In genomic region chr21:44063151-44063912, GRCh38 we compare ENCODE assay signal across 16 cellular contexts.
DNase-seq lines count a peak whose midpoint lies in the region; ATAC-seq and TF ChIP-seq lines count a peak whose summit lies in the region.
"Had no signal": no experiment of that assay in that cellular context is flagged by ENCODE, and none has a peak within 500 bp of the region (broad histone marks: within the 10 kb centered on the region; RNA-seq: fewer than 3 reads in every experiment).

No MANE protein-coding gene starts in this region.

- no peaks in the 10 kb centered on the region for H3K27me3 Mint-ChIP-seq in T-helper 1 cell treated with Interleukin-12 subunit alpha and Interleukin-12 subunit beta and Interleukin-4 antibody, amounts not matched to agents 30 μg/mL and 1 μg/mL, for 36 hours (ENCODE audit: low read depth)
- H3K27me3 Mint-ChIP-seq in activated naive CD8-positive, alpha-beta T cell treated with anti-CD3 and anti-CD28 coated beads, Interleukin-2, amount 50 U/mL, for 24 hours, result no peaks in the 10 kb centered on the region
- no peaks in the 10 kb centered on the region for H3K27me3 Mint-ChIP-seq in nephron progenitor cell (ENCODE audit: low read depth, poor library complexity)
- H3K27me3 Mint-ChIP-seq: type B pancreatic cell had no signal

- ATAC-seq in activated naive CD8-positive, alpha-beta T cell treated with anti-CD3 and anti-CD28 coated beads, Interleukin-2, amount 50 U/mL, for 24 hours, result no peak
- no peak for ATAC-seq in GM21360 (IDR thresholded peaks at IDR 0.05; ENCODE audit: unreplicated experiment)
- no peak for ATAC-seq in HG02588 (IDR thresholded peaks at IDR 0.05; ENCODE audit: unreplicated experiment)
- ATAC-seq: Right ventricle myocardium inferior had no signal

- DNase-seq in T-helper 1 cell, result no peak
- DNase-seq in NCI-H2029 (lab: John Stamatoyannopoulos, UW), result peak; percentile 65
- DNase-seq in activated naive CD8-positive, alpha-beta T cell treated with anti-CD3 and anti-CD28 coated beads, Interleukin-2, amount 50 U/mL, for 24 hours, result no peak
- DNase-seq in nephron progenitor cell, result no peak
- no peak for DNase-seq in NCI-H446 (lab: John Stamatoyannopoulos, UW)
- DNase-seq: 8988T; activated CD4-positive, alpha-beta T cell treated with anti-CD3 and anti-CD28 coated beads, Interleukin-2, amount 50 U/mL, for 4 hours; DMS79 treated with DMSO at 0.1 percent for 48 hours; NCI-H1436; stimulated activated CD4-positive, alpha-beta T cell treated with anti-CD3 and anti-CD28 coated beads, Interleukin-4, amount 100 ng/mL, for 24 hours; T1000 had no signal

- no peaks in the 10 kb centered on the region for H3K9me3 Mint-ChIP-seq in T-helper 1 cell treated with Interleukin-12 subunit alpha and Interleukin-12 subunit beta and Interleukin-4 antibody, amounts not matched to agents 30 μg/mL and 1 μg/mL, for 36 hours
- H3K9me3 Mint-ChIP-seq in activated naive CD8-positive, alpha-beta T cell treated with anti-CD3 and anti-CD28 coated beads, Interleukin-2, amount 50 U/mL, for 24 hours, result no peaks in the 10 kb centered on the region
- no peaks in the 10 kb centered on the region for H3K9me3 Mint-ChIP-seq in nephron progenitor cell
- H3K9me3 Mint-ChIP-seq: type B pancreatic cell had no signal

- no peak overlapping the region for H3K4me3 Mint-ChIP-seq in T-helper 1 cell treated with Interleukin-12 subunit alpha and Interleukin-12 subunit beta and Interleukin-4 antibody, amounts not matched to agents 30 μg/mL and 1 μg/mL, for 36 hours
- no peak overlapping the region for H3K4me3 Mint-ChIP-seq in activated naive CD8-positive, alpha-beta T cell treated with anti-CD3 and anti-CD28 coated beads, Interleukin-2, amount 50 U/mL, for 24 hours
- H3K4me3 Mint-ChIP-seq in nephron progenitor cell, result no peak overlapping the region
- H3K4me3 Mint-ChIP-seq: type B pancreatic cell had no signal

- peaks cover 54% of the 10 kb centered on the region for H3K36me3 Mint-ChIP-seq in T-helper 1 cell treated with Interleukin-12 subunit alpha and Interleukin-12 subunit beta and Interleukin-4 antibody, amounts not matched to agents 30 μg/mL and 1 μg/mL, for 36 hours (ENCODE audit: low read depth)
- peaks cover 49% of the 10 kb centered on the region for H3K36me3 Mint-ChIP-seq in activated naive CD8-positive, alpha-beta T cell treated with anti-CD3 and anti-CD28 coated beads, Interleukin-2, amount 50 U/mL, for 24 hours (ENCODE audit: low read depth)
- peaks cover 22% of the 10 kb centered on the region for H3K36me3 Mint-ChIP-seq in nephron progenitor cell (ENCODE audit: low read depth)

- H3K4me1 Mint-ChIP-seq in T-helper 1 cell treated with Interleukin-12 subunit alpha and Interleukin-12 subunit beta and Interleukin-4 antibody, amounts not matched to agents 30 μg/mL and 1 μg/mL, for 36 hours (ENCODE audit: low read depth), result peaks cover 46% of the 10 kb centered on the region
- H3K4me1 Mint-ChIP-seq in activated naive CD8-positive, alpha-beta T cell treated with anti-CD3 and anti-CD28 coated beads, Interleukin-2, amount 50 U/mL, for 24 hours, result peaks cover 54% of the 10 kb centered on the region
- peaks cover 17% of the 10 kb centered on the region for H3K4me1 Mint-ChIP-seq in nephron progenitor cell

- no peak for TF ChIP-seq CTCF in nephron progenitor cell (IDR thresholded peaks at IDR 0.05)

- peak overlapping the region; percentile 81 for H3K27ac Mint-ChIP-seq in T-helper 1 cell treated with Interleukin-12 subunit alpha and Interleukin-12 subunit beta and Interleukin-4 antibody, amounts not matched to agents 30 μg/mL and 1 μg/mL, for 36 hours
- H3K27ac Mint-ChIP-seq in activated naive CD8-positive, alpha-beta T cell treated with anti-CD3 and anti-CD28 coated beads, Interleukin-2, amount 50 U/mL, for 24 hours, result peak overlapping the region; percentile 21
- H3K27ac Mint-ChIP-seq in nephron progenitor cell, result peak overlapping the region; percentile 77
- H3K27ac Mint-ChIP-seq: type B pancreatic cell had no signal

Comparison
In these comparisons a context has a peak if more than half of its experiments do, and no peak if none do; other contexts are left out.
1. H3K27ac Mint-ChIP-seq: peak in every context shown above with its lines; median percentile 81 in T-helper 1 cell treated with Interleukin-12 subunit alpha and Interleukin-12 subunit beta and Interleukin-4 antibody, amounts not matched to agents 30 μg/mL and 1 μg/mL, for 36 hours; 77 in nephron progenitor cell; 21 in activated naive CD8-positive, alpha-beta T cell treated with anti-CD3 and anti-CD28 coated beads, Interleukin-2, amount 50 U/mL, for 24 hours.